ENCODE assay signal across 8 cellular contexts in the genomic region with DNA sequence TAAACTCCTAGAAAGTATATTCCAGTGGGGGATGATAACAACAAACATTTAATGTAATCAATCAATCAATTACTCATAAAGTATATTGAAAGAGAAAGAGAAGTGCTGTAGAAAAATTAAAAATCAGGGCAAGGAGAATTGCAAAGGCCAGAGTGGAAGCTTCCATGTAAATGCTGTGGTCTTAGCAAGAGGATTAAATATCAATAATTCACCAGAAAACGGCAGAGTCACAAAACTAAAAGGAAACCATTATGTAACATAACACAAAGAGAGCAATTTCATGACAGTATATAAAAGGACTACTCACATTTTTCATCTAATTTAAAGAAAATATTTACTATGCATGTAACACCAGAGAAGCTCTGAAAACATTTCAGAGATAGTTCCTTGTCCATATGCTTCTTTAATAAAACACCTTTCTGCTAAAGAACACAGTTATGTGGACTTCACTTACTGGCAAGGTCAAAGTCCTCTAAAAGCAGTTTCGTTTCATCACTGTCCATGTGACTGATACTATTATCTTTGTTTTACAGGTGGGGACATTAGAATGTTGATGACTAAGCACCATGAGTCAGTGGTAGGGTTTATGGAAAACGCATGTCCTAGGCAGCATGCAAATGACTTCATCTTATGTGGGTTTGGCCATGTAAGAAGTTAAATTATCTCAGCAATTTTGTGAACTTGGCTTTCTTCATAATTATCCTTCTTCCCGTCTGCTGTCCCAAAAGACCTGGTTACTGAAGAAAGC.
DNase-seq lines count a peak whose midpoint lies in the region; ATAC-seq and TF ChIP-seq lines count a peak whose summit lies in the region.

No MANE protein-coding gene starts in this region.

- H3K4me3 ChIP-seq in colonic mucosa (no peak overlapping the region), parathyroid adenoma (ENCODE audit: low read depth, low read length) (no peak overlapping the region), dorsolateral prefrontal cortex (no peak overlapping the region)

- TF ChIP-seq CTCF in 22Rv1 (IDR thresholded peaks at IDR 0.05) (no peak), colonic mucosa (IDR thresholded peaks at IDR 0.05) (no peak), parathyroid adenoma (IDR thresholded peaks at IDR 0.05) (no peak), dorsolateral prefrontal cortex (IDR thresholded peaks at IDR 0.05 in 54 of 56, conservative IDR thresholded peaks at IDR 0.05 in 2 of 56; ENCODE audit: low read depth in 1 of 56, partially characterized antibody in 56 of 56) (no peak)

- H3K9ac ChIP-seq in colonic mucosa (ENCODE audit: low read depth in 2 of 2, low read length in 2 of 2), result no peak overlapping the region
- H3K9ac ChIP-seq in parathyroid adenoma, result no peak overlapping the region

- H3K9me3 ChIP-seq in colonic mucosa (no peaks in the 10 kb centered on the region), parathyroid adenoma (ENCODE audit: control insufficient read depth, low read length) (peaks cover 2% of the 10 kb centered on the region)

- ATAC-seq in GM19467 (IDR thresholded peaks at IDR 0.05; ENCODE audit: unreplicated experiment), result peak; percentile 80

- H3K27ac ChIP-seq in 22Rv1 (peak overlapping the region; percentile 15; the same call in 1 of the 2 replicates), colonic mucosa (peak overlapping the region; percentile 22), parathyroid adenoma (no peak overlapping the region), dorsolateral prefrontal cortex (no peak overlapping the region)

- no peaks in the 10 kb centered on the region for H3K79me2 ChIP-seq in parathyroid adenoma

- H3K27me3 ChIP-seq in colonic mucosa (no peaks in the 10 kb centered on the region), parathyroid adenoma (ENCODE audit: control insufficient read depth, insufficient read depth, low read length) (no peaks in the 10 kb centered on the region), dorsolateral prefrontal cortex (peaks cover 0 to 3% (median 0%) of the 10 kb centered on the region in 45 donors)

- peak overlapping the region; percentile 6 for H2AFZ ChIP-seq in parathyroid adenoma

- no peak overlapping the region for H3K4me2 ChIP-seq in parathyroid adenoma (ENCODE audit: low read length)

- H3K36me3 ChIP-seq in colonic mucosa, result no peaks in the 10 kb centered on the region
- no peaks in the 10 kb centered on the region for H3K36me3 ChIP-seq in parathyroid adenoma (ENCODE audit: control insufficient read depth, insufficient read depth, low read length)

- H3K4me1 ChIP-seq in colonic mucosa (no peaks in the 10 kb centered on the region), parathyroid adenoma (no peaks in the 10 kb centered on the region)

- intact Hi-C loops in colonic mucosa (cut with DNase I), result no loop called here
- intact Hi-C loops in dorsolateral prefrontal cortex (cut with DNase I), result no loop called here

- peak; percentile 17 for DNase-seq in HuH-7.5 (ENCODE audit: low spot score)
- DNase-seq in colonic mucosa, result peak; percentile 25
- DNase-seq in dorsolateral prefrontal cortex, result no peak
- DNase-seq in ureter (ENCODE audit: low spot score), result no peak
- DNase-seq in NCI-H128 (lab: John Stamatoyannopoulos, UW; ENCODE audit: unreplicated experiment), result no peak

Comparison
In these comparisons a context has a peak if more than half of its experiments do, and no peak if none do; other contexts are left out.
1. H3K27ac ChIP-seq: peak in 22Rv1 (single experiment) and colonic mucosa (single experiment); none in parathyroid adenoma (single experiment) and dorsolateral prefrontal cortex (0 of 59).
2. DNase-seq: peak in HuH-7.5 (single experiment) and colonic mucosa (single experiment); none in dorsolateral prefrontal cortex (0 of 10), ureter (single experiment) and NCI-H128 (single experiment).